Comparison of ENCODE assay signal across 22 cellular contexts in genomic region chr13:30204564-30204963, GRCh38.
DNase-seq lines count a peak whose midpoint lies in the region; ATAC-seq and TF ChIP-seq lines count a peak whose summit lies in the region.
"Had no signal": no experiment of that assay in that cellular context is flagged by ENCODE, and none has a peak within 500 bp of the region (broad histone marks: within the 10 kb centered on the region; RNA-seq: fewer than 3 reads in every experiment).

No MANE protein-coding gene starts in this region.

- no peaks in the 10 kb centered on the region for H3K9me3 Mint-ChIP-seq in activated CD8-positive, alpha-beta T cell treated with anti-CD3 and anti-CD28 coated beads for 36 hours
- no peaks in the 10 kb centered on the region for H3K9me3 Mint-ChIP-seq in activated CD8-positive, alpha-beta T cell treated with anti-CD3 and anti-CD28 coated beads, Interleukin-2, amount 10 ng/mL, durations not matched to agents 7 days and 5 days (ENCODE audit: insufficient read depth)
- H3K9me3 Mint-ChIP-seq in activated T-helper 17 cell treated with anti-CD3 and anti-CD28 coated beads, Interleukin-2, amount 50 U/mL, for 72 hours: no peaks in the 10 kb centered on the region
- H3K9me3 Mint-ChIP-seq: activated B cell treated with CpG ODN at 0.5 μM for 24 hours, neural progenitor cell had no signal

- no peak overlapping the region for H3K4me3 Mint-ChIP-seq in activated CD8-positive, alpha-beta T cell treated with anti-CD3 and anti-CD28 coated beads for 36 hours
- no peak overlapping the region for H3K4me3 Mint-ChIP-seq in activated CD8-positive, alpha-beta T cell treated with anti-CD3 and anti-CD28 coated beads, Interleukin-2, amount 10 ng/mL, durations not matched to agents 7 days and 5 days
- H3K4me3 Mint-ChIP-seq in activated T-helper 17 cell treated with anti-CD3 and anti-CD28 coated beads, Interleukin-2, amount 50 U/mL, for 72 hours: no peak overlapping the region
- H3K4me3 Mint-ChIP-seq: activated B cell treated with CpG ODN at 0.5 μM for 24 hours, neural progenitor cell had no signal

- H3K27me3 Mint-ChIP-seq in activated CD8-positive, alpha-beta T cell treated with anti-CD3 and anti-CD28 coated beads for 36 hours: no peaks in the 10 kb centered on the region
- no peaks in the 10 kb centered on the region for H3K27me3 Mint-ChIP-seq in activated CD8-positive, alpha-beta T cell treated with anti-CD3 and anti-CD28 coated beads, Interleukin-2, amount 10 ng/mL, durations not matched to agents 7 days and 5 days (ENCODE audit: low read depth)
- no peaks in the 10 kb centered on the region for H3K27me3 Mint-ChIP-seq in activated T-helper 17 cell treated with anti-CD3 and anti-CD28 coated beads, Interleukin-2, amount 50 U/mL, for 72 hours
- H3K27me3 Mint-ChIP-seq: activated B cell treated with CpG ODN at 0.5 μM for 24 hours had no signal

- H3K27ac Mint-ChIP-seq in activated CD8-positive, alpha-beta T cell treated with anti-CD3 and anti-CD28 coated beads for 36 hours: no peak overlapping the region
- no peak overlapping the region for H3K27ac Mint-ChIP-seq in activated CD8-positive, alpha-beta T cell treated with anti-CD3 and anti-CD28 coated beads, Interleukin-2, amount 10 ng/mL, durations not matched to agents 7 days and 5 days
- peak overlapping the region; percentile 41 for H3K27ac Mint-ChIP-seq in activated T-helper 17 cell treated with anti-CD3 and anti-CD28 coated beads, Interleukin-2, amount 50 U/mL, for 72 hours
- H3K27ac Mint-ChIP-seq: activated B cell treated with CpG ODN at 0.5 μM for 24 hours, neural progenitor cell had no signal

- H3K4me1 Mint-ChIP-seq in activated CD8-positive, alpha-beta T cell treated with anti-CD3 and anti-CD28 coated beads for 36 hours (ENCODE audit: low read depth): peaks cover 7% of the 10 kb centered on the region
- no peaks in the 10 kb centered on the region for H3K4me1 Mint-ChIP-seq in activated CD8-positive, alpha-beta T cell treated with anti-CD3 and anti-CD28 coated beads, Interleukin-2, amount 10 ng/mL, durations not matched to agents 7 days and 5 days (ENCODE audit: low read depth)
- no peaks in the 10 kb centered on the region for H3K4me1 Mint-ChIP-seq in activated T-helper 17 cell treated with anti-CD3 and anti-CD28 coated beads, Interleukin-2, amount 50 U/mL, for 72 hours
- H3K4me1 Mint-ChIP-seq: activated B cell treated with CpG ODN at 0.5 μM for 24 hours, neural progenitor cell had no signal

- H3K4me2 ChIP-seq in PC-3 (ENCODE audit: low read length): no peak overlapping the region
- H3K4me2 ChIP-seq: A549, BLaER1, neural progenitor cell had no signal

- TF ChIP-seq CTCF in activated CD8-positive, alpha-beta T cell treated with anti-CD3 and anti-CD28 coated beads for 36 hours (IDR thresholded peaks at IDR 0.05): no peak
- TF ChIP-seq CTCF in PC-3 (conservative IDR thresholded peaks at IDR 0.05; ENCODE audit: low read depth, low read length): no peak

- no peak overlapping the region for H3K4me3 ChIP-seq in PC-3 (ENCODE audit: low read length)
- H3K4me3 ChIP-seq: A549, BLaER1, left lung, neural progenitor cell, SK-N-MC, tibial nerve had no signal

- H3K9me2 ChIP-seq in PC-3 (replicated peaks; ENCODE audit: low read length): no peaks in the 10 kb centered on the region

- H4K20me1 ChIP-seq in PC-3 (ENCODE audit: low read length): no peaks in the 10 kb centered on the region
- H4K20me1 ChIP-seq: BLaER1 had no signal

- no peaks in the 10 kb centered on the region for H3K36me3 ChIP-seq in PC-3 (ENCODE audit: low read depth, low read length)
- H3K36me3 ChIP-seq: neural progenitor cell had no signal

- intact Hi-C loops in activated CD8-positive, alpha-beta T cell treated with anti-CD3 and anti-CD28 coated beads for 36 hours (cut with micrococcal nuclease): no loop called here
- intact Hi-C loops in PC-3 (cut with micrococcal nuclease): no loop called here

- POLR2A ChIA-PET in activated CD8-positive, alpha-beta T cell treated with anti-CD3 and anti-CD28 coated beads for 36 hours (lab: Charles Lee): no interaction called here
- POLR2A ChIA-PET in activated CD8-positive, alpha-beta T cell treated with anti-CD3 and anti-CD28 coated beads, Interleukin-2, amount 10 ng/mL, durations not matched to agents 7 days and 5 days (lab: Charles Lee): no interaction called here
- POLR2A ChIA-PET in PC-3 (lab: Charles Lee; ENCODE audit: unreplicated experiment): no interaction called here

- no peaks in the 10 kb centered on the region for H3K27me3 ChIP-seq in PC-3 (ENCODE audit: low read length)
- H3K27me3 ChIP-seq: BLaER1, left lung, neural progenitor cell, tibial nerve had no signal

- peak; percentile 66 for ATAC-seq in activated CD8-positive, alpha-beta T cell treated with anti-CD3 and anti-CD28 coated beads for 36 hours
- no peak for ATAC-seq in activated CD8-positive, alpha-beta T cell treated with anti-CD3 and anti-CD28 coated beads, Interleukin-2, amount 10 ng/mL, durations not matched to agents 7 days and 5 days
- peak; percentile 46 for ATAC-seq in GM18873 (IDR thresholded peaks at IDR 0.05; ENCODE audit: low FRiP score, unreplicated experiment)
- ATAC-seq in HG02884 (IDR thresholded peaks at IDR 0.05; ENCODE audit: unreplicated experiment): peak; percentile 55
- ATAC-seq in activated T-helper 17 cell treated with anti-CD3 and anti-CD28 coated beads, Interleukin-2, amount 50 U/mL, for 72 hours (replicated peaks): peak; percentile 94
- no peak for ATAC-seq in PC-3
- ATAC-seq: A549, left lung, Panc1 had no signal

- H3K79me2 ChIP-seq in PC-3 (ENCODE audit: low read length): no peaks in the 10 kb centered on the region

- no peaks in the 10 kb centered on the region for H3F3A ChIP-seq in PC-3 (ENCODE audit: low read length, unreplicated experiment)

- BruUV-seq in PC-3 (replicated peaks; lab: Mats Ljungman, UMichigan): no TSS peak

- CTCF ChIA-PET in activated CD8-positive, alpha-beta T cell treated with anti-CD3 and anti-CD28 coated beads for 36 hours (lab: Charles Lee): interaction anchor here (1.0 to 2.0 kb wide), 2 partner anchors 48 to 72 kb away, joined by 4 to 7 read pairs; no protein-coding TSS in a partner anchor
- CTCF ChIA-PET in activated CD8-positive, alpha-beta T cell treated with anti-CD3 and anti-CD28 coated beads, Interleukin-2, amount 10 ng/mL, durations not matched to agents 7 days and 5 days (lab: Charles Lee): no interaction called here
- CTCF ChIA-PET in PC-3 (lab: Charles Lee): interaction anchor here (0.7 kb wide), 1 partner anchor 1012 kb away, joined by 3 read pairs; no protein-coding TSS in a partner anchor

- no peaks in the 10 kb centered on the region for H3K9me3 ChIP-seq in PC-3 (ENCODE audit: low read length)
- H3K9me3 ChIP-seq: A549, BLaER1, left lung, tibial nerve had no signal

- no peak overlapping the region for H3K27ac ChIP-seq in PC-3 (ENCODE audit: low read length)
- H3K27ac ChIP-seq: A549, BLaER1, left lung, neural progenitor cell, SK-N-MC, tibial nerve had no signal

- peak; percentile 10 for DNase-seq in activated CD8-positive, alpha-beta T cell treated with anti-CD3 and anti-CD28 coated beads for 36 hours
- no peak for DNase-seq in activated CD8-positive, alpha-beta T cell treated with anti-CD3 and anti-CD28 coated beads, Interleukin-2, amount 10 ng/mL, durations not matched to agents 7 days and 5 days
- DNase-seq in COLO829 (ENCODE audit: low spot score): no peak
- DNase-seq in DMS 273 (lab: John Stamatoyannopoulos, UW; ENCODE audit: unreplicated experiment): no peak
- no peak for DNase-seq in PC-3
- DNase-seq: activated B cell treated with CpG ODN at 0.5 μM for 24 hours; activated naive CD4-positive, alpha-beta T cell treated with Interleukin-2 at 50 U/mL for 16 hours; effector memory CD4-positive, alpha-beta T cell; glutamatergic neuron; left lung; NCI-H1436; NCI-H774; stimulated activated naive CD4-positive, alpha-beta T cell had no signal

- no peak overlapping the region for H3K9ac ChIP-seq in PC-3 (ENCODE audit: low read length)
- H3K9ac ChIP-seq: BLaER1, neural progenitor cell had no signal

- H2AFZ ChIP-seq in PC-3 (ENCODE audit: low read length): no peak overlapping the region
- H2AFZ ChIP-seq: neural progenitor cell had no signal

- no peaks in the 10 kb centered on the region for H3K4me1 ChIP-seq in PC-3 (ENCODE audit: insufficient read depth, low read length)
- H3K4me1 ChIP-seq: A549, BLaER1, left lung, neural progenitor cell, tibial nerve had no signal

- H3K36me3 Mint-ChIP-seq in activated CD8-positive, alpha-beta T cell treated with anti-CD3 and anti-CD28 coated beads for 36 hours (ENCODE audit: low read depth): peaks cover 3% of the 10 kb centered on the region
- H3K36me3 Mint-ChIP-seq in activated CD8-positive, alpha-beta T cell treated with anti-CD3 and anti-CD28 coated beads, Interleukin-2, amount 10 ng/mL, durations not matched to agents 7 days and 5 days (ENCODE audit: low read depth): peaks cover 22% of the 10 kb centered on the region
- peaks cover 26% of the 10 kb centered on the region for H3K36me3 Mint-ChIP-seq in activated T-helper 17 cell treated with anti-CD3 and anti-CD28 coated beads, Interleukin-2, amount 50 U/mL, for 72 hours (ENCODE audit: low read depth)

Comparison
In these comparisons a context has a peak if more than half of its experiments do, and no peak if none do; other contexts are left out.
1. ATAC-seq: peak in activated CD8-positive, alpha-beta T cell treated with anti-CD3 and anti-CD28 coated beads for 36 hours (single experiment), GM18873 (single experiment), HG02884 (single experiment) and activated T-helper 17 cell treated with anti-CD3 and anti-CD28 coated beads, Interleukin-2, amount 50 U/mL, for 72 hours (single experiment); none in activated CD8-positive, alpha-beta T cell treated with anti-CD3 and anti-CD28 coated beads, Interleukin-2, amount 10 ng/mL, durations not matched to agents 7 days and 5 days (single experiment) and PC-3 (single experiment).